Comparison of ENCODE assay signal across 13 cellular contexts in genomic region chr15:41798607-41799487, GRCh38. TPM values are rescaled to one million over a fixed set of nuclear protein-coding genes. Genes with fewer than 3 reads are reported as not detected.
DNase-seq lines count a peak whose midpoint lies in the region; ATAC-seq and TF ChIP-seq lines count a peak whose summit lies in the region.
"Had no signal": no experiment of that assay in that cellular context is flagged by ENCODE, and none has a peak within 500 bp of the region (broad histone marks: within the 10 kb centered on the region; RNA-seq: fewer than 3 reads in every experiment).

No MANE protein-coding gene starts in this region.

- no peak for TF ChIP-seq RAD21 in HCT116 (IDR thresholded peaks at IDR 0.05; ENCODE audit: low read depth)

- BruUV-seq in HCT116 (replicated peaks; lab: Mats Ljungman, UMichigan), result no TSS peak

- POLR2A ChIA-PET in HCT116 (lab: Charles Lee), result no interaction called here

- H3K4me1 ChIP-seq in HCT116 (ENCODE audit: control insufficient read depth in 1 of 2, insufficient read depth in 2 of 2, low read length in 2 of 2), result peaks cover 5 to 30% of the 10 kb centered on the region in 2 experiments; a peak in 3 of 4 replicates
- peaks cover 10 to 30% of the 10 kb centered on the region in 2 donors for H3K4me1 ChIP-seq in adrenal gland (replicated peaks in 1 of 2)
- peaks cover 3% of the 10 kb centered on the region for H3K4me1 ChIP-seq in mucosa of descending colon (ENCODE audit: low read depth)

- no peaks in the 10 kb centered on the region for H3K9me2 ChIP-seq in HCT116 (ENCODE audit: insufficient read depth)

- RAD21 ChIA-PET in HCT116 (lab: Charles Lee; ENCODE audit: low non-redundant PET in 1 of 2, low total read pairs in 2 of 2, uncharacterized antibody in 2 of 2, unreplicated experiment in 2 of 2), result no interaction called here

- CTCF ChIA-PET in HCT116 (lab: Charles Lee), result no interaction called here

- WGBS in adrenal gland, 4 donors, result 63 to 69% (median 65%) methylated on average over 9 of the region's 9 CpGs

- H3K36me3 ChIP-seq in HCT116 (ENCODE audit: control insufficient read depth in 1 of 2, insufficient read depth in 2 of 2, low read length in 2 of 2), result 0 out of 4 replicates have a peak, but pooled peaks cover 0 to 8% of the 10 kb centered on the region in 2 experiments
- peaks cover 0 to 10% of the 10 kb centered on the region in 2 donors for H3K36me3 ChIP-seq in adrenal gland (replicated peaks in 1 of 2)
- H3K36me3 ChIP-seq in mucosa of descending colon (ENCODE audit: low read depth), result no peaks in the 10 kb centered on the region

- H4K20me1 ChIP-seq in HCT116 (ENCODE audit: insufficient read depth), result no peaks in the 10 kb centered on the region

- peak; percentile 60 for ATAC-seq in HCT116
- peak; percentile 72 for ATAC-seq in mucosa of descending colon
- ATAC-seq in GM21423 (IDR thresholded peaks at IDR 0.05; ENCODE audit: unreplicated experiment), result no peak
- ATAC-seq in GM18520 (IDR thresholded peaks at IDR 0.05; ENCODE audit: unreplicated experiment), result no peak

- H3K4me3 ChIP-seq in HCT116 (replicated peaks in 1 of 2; ENCODE audit: low read depth in 1 of 2, low read length in 2 of 2), result no peak overlapping the region; a peak in 1 of 4 replicates
- H3K4me3 ChIP-seq in adrenal gland, result no peak overlapping the region
- H3K4me3 ChIP-seq in mucosa of descending colon, result no peak overlapping the region
- H3K4me3 ChIP-seq: SK-N-MC had no signal

- intact Hi-C loops in HCT116 (cut with micrococcal nuclease) (no loop called here), adrenal gland (cut with DNase I) (no loop called here), mucosa of descending colon (cut with DNase I, micrococcal nuclease) (no loop called here)

- no peak overlapping the region for H3K9ac ChIP-seq in HCT116 (ENCODE audit: low read length)

- H3K4me2 ChIP-seq in HCT116 (ENCODE audit: low read length), result peak overlapping the region; percentile 57

- TF ChIP-seq POLR2A in HCT116 (IDR thresholded peaks at IDR 0.05; ENCODE audit: borderline replicate concordance, extremely low read depth, insufficient read depth, insufficient read length), result no peak
- no peak for TF ChIP-seq POLR2A in adrenal gland (IDR thresholded peaks at IDR 0.05)

- no peaks in the 10 kb centered on the region for H3K79me2 ChIP-seq in HCT116 (ENCODE audit: insufficient read depth, low read length)

- H2AFZ ChIP-seq in HCT116 (ENCODE audit: low read depth, low read length, poor library complexity, severe bottlenecking), result no peak overlapping the region

- DNase-seq in EH (ENCODE audit: low read depth) (peak; percentile 47), HCT116 (ENCODE audit: low read depth, low spot score) (no peak), adrenal gland (peak in 5 of 7 donors; percentile 44 to 73 (median 51)), mucosa of descending colon (no peak), NK-92 (lab: John Stamatoyannopoulos, UW; ENCODE audit: unreplicated experiment) (no peak), C1 segment of cervical spinal cord (lab: John Stamatoyannopoulos, UW) (no peak)
- DNase-seq: activated gamma-delta T cell treated with Interleukin-2 at 50 U/mL for 16 hours, midbrain, NCI-H1436, NCI-H526 treated with DMSO at 0.1 percent for 48 hours had no signal

- H3K27me3 ChIP-seq in HCT116 (ENCODE audit: insufficient read depth, low read length), result no peaks in the 10 kb centered on the region
- no peaks in the 10 kb centered on the region for H3K27me3 ChIP-seq in adrenal gland

- H3K27ac ChIP-seq in HCT116 (ENCODE audit: low read depth, low read length) (no peak overlapping the region), adrenal gland (peak overlapping the region in 3 of 5 donors; percentile 29 to 60 (median 47))
- H3K27ac ChIP-seq: SK-N-MC had no signal

- no peaks in the 10 kb centered on the region for H3K9me3 ChIP-seq in HCT116 (ENCODE audit: control insufficient read depth in 1 of 2, insufficient read depth in 1 of 2, low read depth in 1 of 2, low read length in 2 of 2)
- H3K9me3 ChIP-seq in adrenal gland (replicated peaks in 1 of 3), result no peaks in the 10 kb centered on the region
- no peaks in the 10 kb centered on the region for H3K9me3 ChIP-seq in mucosa of descending colon

- TF ChIP-seq CTCF in HCT116 (IDR thresholded peaks at IDR 0.05 in 2 of 3, conservative IDR thresholded peaks at IDR 0.05 in 1 of 3; ENCODE audit: borderline replicate concordance in 1 of 3, insufficient read depth in 1 of 3, low read depth in 2 of 3, low read length in 2 of 3) (no peak), adrenal gland (IDR thresholded peaks at IDR 0.05) (no peak), mucosa of descending colon (IDR thresholded peaks at IDR 0.05) (no peak)

TF ChIP-seq in HCT116, 20 proteins besides CTCF, POLR2A, EP300 and RAD21:
- TF ChIP-seq, protein P1, sequence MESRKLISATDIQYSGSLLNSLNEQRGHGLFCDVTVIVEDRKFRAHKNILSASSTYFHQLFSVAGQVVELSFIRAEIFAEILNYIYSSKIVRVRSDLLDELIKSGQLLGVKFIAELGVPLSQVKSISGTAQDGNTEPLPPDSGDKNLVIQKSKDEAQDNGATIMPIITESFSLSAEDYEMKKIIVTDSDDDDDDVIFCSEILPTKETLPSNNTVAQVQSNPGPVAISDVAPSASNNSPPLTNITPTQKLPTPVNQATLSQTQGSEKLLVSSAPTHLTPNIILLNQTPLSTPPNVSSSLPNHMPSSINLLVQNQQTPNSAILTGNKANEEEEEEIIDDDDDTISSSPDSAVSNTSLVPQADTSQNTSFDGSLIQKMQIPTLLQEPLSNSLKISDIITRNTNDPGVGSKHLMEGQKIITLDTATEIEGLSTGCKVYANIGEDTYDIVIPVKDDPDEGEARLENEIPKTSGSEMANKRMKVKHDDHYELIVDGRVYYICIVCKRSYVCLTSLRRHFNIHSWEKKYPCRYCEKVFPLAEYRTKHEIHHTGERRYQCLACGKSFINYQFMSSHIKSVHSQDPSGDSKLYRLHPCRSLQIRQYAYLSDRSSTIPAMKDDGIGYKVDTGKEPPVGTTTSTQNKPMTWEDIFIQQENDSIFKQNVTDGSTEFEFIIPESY (IDR thresholded peaks at IDR 0.05; ENCODE audit: extremely low read depth, insufficient replicate concordance, low read length), result no peak
- TF ChIP-seq ELF1 (IDR thresholded peaks at IDR 0.05; ENCODE audit: borderline replicate concordance, low read depth), result no peak
- no peak for TF ChIP-seq CEBPB (IDR thresholded peaks at IDR 0.05; ENCODE audit: low read depth)

RNA-seq across cellular contexts. Expression of gene MAPKBP1, which starts 24.6 kb away (rescaled TPM):
- total RNA-seq in HCT116 (2021; ENCODE audit: unreplicated experiment) (21.3 TPM), adrenal gland (10 to 100 TPM; 10.1 to 48.2 (median 26.3) TPM), mucosa of descending colon (10 to 100 TPM; 15.2 to 35.5 (median 16.0) TPM)
- 9.6 and 10.7 TPM in 2 replicates for polyA plus RNA-seq in HCT116 (2012)
- polyA plus RNA-seq in adrenal gland, result 10 to 100 TPM; 12.0 to 60.7 (median 13.0) TPM

RNA-seq across cellular contexts. Expression of gene JMJD7, which starts 29.0 kb away (rescaled TPM):
- 13.5 TPM for total RNA-seq in HCT116 (2021; ENCODE audit: unreplicated experiment)
- 13.3 and 18.3 TPM in 2 replicates for polyA plus RNA-seq in HCT116 (2012)
- total RNA-seq in adrenal gland, result 10 to 100 TPM in 6 of 8 donors, 1 to 10 TPM in 2; 6.8 to 20.6 (median 13.2) TPM
- 10 to 100 TPM in 2 of 3 donors, 1 to 10 TPM in 1; 4.2 to 18.1 (median 13.8) TPM for polyA plus RNA-seq in adrenal gland
- 10 to 100 TPM in 2 of 3 donors, 1 to 10 TPM in 1; 9.8 to 15.2 (median 10.8) TPM for total RNA-seq in mucosa of descending colon

RNA-seq across cellular contexts. Expression of gene PLA2G4B, which starts 39.8 kb away (rescaled TPM):
- total RNA-seq in HCT116 (2021; ENCODE audit: unreplicated experiment) (4.7 TPM), adrenal gland (1 to 10 TPM in 5 of 8 donors, under 1 TPM in 3; 0.35 to 6.9 (median 3.3) TPM), mucosa of descending colon (1 to 10 TPM; 5.2 to 9.7 (median 6.4) TPM)
- polyA plus RNA-seq in HCT116 (2012), result 5.6 and 6.4 TPM in 2 replicates
- 10 to 100 TPM in 2 of 3 donors, 1 to 10 TPM in 1; 4.8 to 26.4 (median 23.7) TPM for polyA plus RNA-seq in adrenal gland

Comparison
In these comparisons a context has a peak if more than half of its experiments do, and no peak if none do; other contexts are left out.
1. DNase-seq: peak in EH (single experiment) and adrenal gland (5 of 7); none in HCT116 (single experiment), mucosa of descending colon (0 of 3), NK-92 (single experiment) and C1 segment of cervical spinal cord (0 of 14).
2. ATAC-seq: peak in HCT116 (single experiment) and mucosa of descending colon (single experiment); none in GM21423 (single experiment) and GM18520 (single experiment).